ENCODE assay signal across 1 cellular context in genomic region chr1:180098242-180098995, GRCh38.
TF ChIP-seq lines count a peak whose summit lies in the region.

No MANE protein-coding gene starts in this region.

TF ChIP-seq in GM12878, 131 proteins besides CTCF, POLR2A, EP300 and RAD21:
- no peak for TF ChIP-seq ATF3 (IDR thresholded peaks at IDR 0.05; ENCODE audit: borderline replicate concordance, extremely low read depth, low read depth, low read length)
- TF ChIP-seq MTA2 (IDR thresholded peaks at IDR 0.05; ENCODE audit: low read depth): no peak
- no peak for TF ChIP-seq TAF1 (IDR thresholded peaks at IDR 0.05; ENCODE audit: borderline replicate concordance, low read depth, low read length)
- no peak for TF ChIP-seq SRF (IDR thresholded peaks at IDR 0.05; ENCODE audit: low read depth in 2 of 2, low read length in 2 of 2)
- TF ChIP-seq E4F1 (IDR thresholded peaks at IDR 0.05; ENCODE audit: borderline replicate concordance, partially characterized antibody): no peak
- TF ChIP-seq SMC3 (IDR thresholded peaks at IDR 0.05; ENCODE audit: borderline replicate concordance, low read length): no peak
- no peak for TF ChIP-seq ELK1 (IDR thresholded peaks at IDR 0.05; ENCODE audit: low read depth, low read length)
TF ChIP-seq in GM12878: peak in this region for 0.
